ENCODE assay signal across 8 cellular contexts in the genomic region with DNA sequence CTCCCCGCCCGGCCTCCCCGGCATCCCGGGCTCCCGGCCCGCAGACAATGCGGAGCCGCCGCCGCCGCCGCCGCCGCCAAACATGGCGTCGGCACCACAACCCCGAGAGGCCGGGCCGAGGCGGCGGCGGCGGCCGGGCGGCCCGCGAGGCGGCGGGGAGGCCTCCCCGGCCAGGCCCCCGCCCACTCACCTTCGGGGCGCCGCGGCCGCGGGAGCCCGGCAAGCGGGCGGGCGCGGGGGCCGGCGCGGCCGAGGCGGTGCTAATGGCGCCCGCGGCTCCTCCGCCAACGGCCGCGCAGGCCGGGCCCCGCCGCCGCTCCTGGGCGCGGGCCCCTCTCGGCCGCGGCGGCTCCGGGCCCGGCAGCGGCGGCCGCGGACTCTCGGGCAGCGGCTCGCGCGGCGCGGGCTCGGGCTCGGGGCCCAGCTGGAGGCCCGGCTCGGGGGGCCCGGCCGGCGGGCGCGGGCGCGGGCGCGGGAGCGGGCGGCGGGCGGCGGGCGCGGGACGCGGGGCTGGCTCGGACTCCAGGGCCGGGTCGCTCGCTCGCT. TPM values are rescaled to one million over a fixed set of nuclear protein-coding genes. Genes with fewer than 3 reads are reported as not detected.
DNase-seq lines count a peak whose midpoint lies in the region; ATAC-seq and TF ChIP-seq lines count a peak whose summit lies in the region.

No MANE protein-coding gene starts in this region.

- intact Hi-C loops in activated CD8-positive, alpha-beta T cell treated with anti-CD3 and anti-CD28 coated beads for 36 hours (cut with micrococcal nuclease): no loop called here

- H3K27ac Mint-ChIP-seq in H9: no peak overlapping the region
- H3K27ac Mint-ChIP-seq in activated CD8-positive, alpha-beta T cell treated with anti-CD3 and anti-CD28 coated beads for 36 hours: no peak overlapping the region

- H2BK12ac ChIP-seq in H9 (ENCODE audit: insufficient read length, low read depth, low read length): no peak overlapping the region

- H3K56ac ChIP-seq in H9 (ENCODE audit: insufficient read length, low read depth, low read length): no peak overlapping the region

- no peak overlapping the region for H3K9ac ChIP-seq in H9 (ENCODE audit: extremely low read depth, insufficient read length, low read length)
- H3K9ac ChIP-seq in subcutaneous abdominal adipose tissue (ENCODE audit: low read length in 5 of 5): peak overlapping the region in 2 of 5 donors; percentile 77 to 93

- no peak overlapping the region for H3K4ac ChIP-seq in H9 (ENCODE audit: low read depth, low read length)

- H2AK5ac ChIP-seq in H9 (ENCODE audit: insufficient read length, low read length): no peak overlapping the region

- no peak overlapping the region for H2BK15ac ChIP-seq in H9 (ENCODE audit: low read depth, low read length)

- POLR2A ChIA-PET in activated CD8-positive, alpha-beta T cell treated with anti-CD3 and anti-CD28 coated beads for 36 hours (lab: Charles Lee): no interaction called here

- WGBS in H9 (ENCODE audit: extremely low coverage, insufficient read length, low lambda C conversion rate): no CpG with 5 or more reads among the region's 104 CpGs

- peak overlapping the region; percentile 62 to 82; a peak in 4 of 5 replicates for H3K4me3 Mint-ChIP-seq in H9
- H3K4me3 Mint-ChIP-seq in activated CD8-positive, alpha-beta T cell treated with anti-CD3 and anti-CD28 coated beads for 36 hours: peak overlapping the region; percentile 54

- H3K27me3 Mint-ChIP-seq in H9 (ENCODE audit: low read depth): peaks cover 32% of the 10 kb centered on the region
- H3K27me3 Mint-ChIP-seq in activated CD8-positive, alpha-beta T cell treated with anti-CD3 and anti-CD28 coated beads for 36 hours: no peaks in the 10 kb centered on the region

- H4K91ac ChIP-seq in H9 (ENCODE audit: insufficient read length, low read depth, low read length): no peak overlapping the region

- H2BK20ac ChIP-seq in H9 (ENCODE audit: low read depth, low read length, poor library complexity, severe bottlenecking): no peak overlapping the region

- TF ChIP-seq CTCF in H9 (conservative IDR thresholded peaks at IDR 0.05): no peak
- no peak for TF ChIP-seq CTCF in activated CD8-positive, alpha-beta T cell treated with anti-CD3 and anti-CD28 coated beads for 36 hours (IDR thresholded peaks at IDR 0.05)

- H3K23me2 ChIP-seq in H9 (ENCODE audit: insufficient read length, low read depth, low read length, poor library complexity, severe bottlenecking): peaks cover 9% of the 10 kb centered on the region

- H3K9me3 Mint-ChIP-seq in H9: peaks cover 17 to 38% of the 10 kb centered on the region in 2 experiments
- peaks cover 2% of the 10 kb centered on the region for H3K9me3 Mint-ChIP-seq in activated CD8-positive, alpha-beta T cell treated with anti-CD3 and anti-CD28 coated beads for 36 hours

- CTCF ChIA-PET in activated CD8-positive, alpha-beta T cell treated with anti-CD3 and anti-CD28 coated beads for 36 hours (lab: Charles Lee): no interaction called here

- H3K27ac ChIP-seq in H9 (ENCODE audit: insufficient read length, low read depth, low read length) (no peak overlapping the region), subcutaneous abdominal adipose tissue (ENCODE audit: low read depth, low read length) (peak overlapping the region; percentile 78)

- ATAC-seq in activated CD8-positive, alpha-beta T cell treated with anti-CD3 and anti-CD28 coated beads for 36 hours: peak; percentile 3

- H3K27me3 ChIP-seq in H9 (ENCODE audit: insufficient read depth, low read length) (no peaks in the 10 kb centered on the region), subcutaneous abdominal adipose tissue (ENCODE audit: control insufficient read depth in 5 of 5, insufficient read depth in 4 of 5, low read length in 5 of 5) (no peaks in the 10 kb centered on the region)

- H3K4me2 ChIP-seq in H9 (ENCODE audit: insufficient read depth, insufficient read length, low read length): peak overlapping the region; percentile 74

- peaks cover 6% of the 10 kb centered on the region for H3K79me1 ChIP-seq in H9 (ENCODE audit: insufficient read depth, low read depth, low read length, poor library complexity, severe bottlenecking)

- H3K9me3 ChIP-seq in H9 (ENCODE audit: control insufficient read depth, low read depth, low read length): no peaks in the 10 kb centered on the region
- H3K9me3 ChIP-seq in subcutaneous abdominal adipose tissue (ENCODE audit: control insufficient read depth in 5 of 5, low read length in 5 of 5): peaks cover 0 to 21% (median 11%) of the 10 kb centered on the region in 5 donors

- H3K4me3 ChIP-seq in iPS-11a (ENCODE audit: low read depth, low read length): peak overlapping the region; percentile 53
- peak overlapping the region in 4 of 5 donors; percentile 44 to 80 (median 74) for H3K4me3 ChIP-seq in subcutaneous abdominal adipose tissue (ENCODE audit: low read depth in 1 of 5, low read length in 5 of 5)

- H3K23ac ChIP-seq in H9 (ENCODE audit: insufficient read length, low read depth, low read length): no peak overlapping the region

- H2BK120ac ChIP-seq in H9 (ENCODE audit: low read depth, low read length, poor library complexity, severe bottlenecking): no peak overlapping the region

- no peak overlapping the region for H3K18ac ChIP-seq in H9 (ENCODE audit: insufficient read length, low read depth, low read length)

- peaks cover 39% of the 10 kb centered on the region; the same call in 1 of the 2 replicates for H3K79me2 ChIP-seq in H9 (ENCODE audit: insufficient read depth, low read length)

- no peaks in the 10 kb centered on the region for H4K20me1 ChIP-seq in H9 (ENCODE audit: control insufficient read depth, insufficient read depth, insufficient read length)

- H3K4me1 ChIP-seq in H9 (ENCODE audit: insufficient read depth, low read length) (no peaks in the 10 kb centered on the region), subcutaneous abdominal adipose tissue (ENCODE audit: control insufficient read depth in 5 of 5, insufficient read depth in 5 of 5, low read length in 5 of 5) (peaks cover 8 to 34% (median 31%) of the 10 kb centered on the region in 5 donors)

- H4K5ac ChIP-seq in H9 (ENCODE audit: insufficient read length, low read depth, low read length): no peak overlapping the region

- DNase-seq in AG08395 (ENCODE audit: low spot score): peak; percentile 32
- DNase-seq in H9: no peak
- no peak for DNase-seq in activated CD8-positive, alpha-beta T cell treated with anti-CD3 and anti-CD28 coated beads for 36 hours
- no peak for DNase-seq in NCI-H1436 (lab: John Stamatoyannopoulos, UW)
- no peak for DNase-seq in activated gamma-delta T cell treated with Interleukin-2 at 50 U/mL for 16 hours
- no peak for DNase-seq in GF-D8 (lab: John Stamatoyannopoulos, UW)

- peaks cover 31 to 54% (median 53%) of the 10 kb centered on the region in 3 experiments for H3K36me3 Mint-ChIP-seq in H9 (ENCODE audit: insufficient read depth in 1 of 3, low read depth in 3 of 3)
- peaks cover 31% of the 10 kb centered on the region for H3K36me3 Mint-ChIP-seq in activated CD8-positive, alpha-beta T cell treated with anti-CD3 and anti-CD28 coated beads for 36 hours (ENCODE audit: low read depth)

- H3K14ac ChIP-seq in H9 (ENCODE audit: insufficient read depth, low read length): peak overlapping the region; percentile 85

- H2AFZ ChIP-seq in H9 (ENCODE audit: low read length): no peak overlapping the region

- no peak overlapping the region for H3T11ph ChIP-seq in H9 (ENCODE audit: low read length)

- peaks cover 15 to 20% of the 10 kb centered on the region in 2 experiments for H3K4me1 Mint-ChIP-seq in H9
- peaks cover 45% of the 10 kb centered on the region for H3K4me1 Mint-ChIP-seq in activated CD8-positive, alpha-beta T cell treated with anti-CD3 and anti-CD28 coated beads for 36 hours (ENCODE audit: low read depth)

- H4K8ac ChIP-seq in H9 (replicated peaks; ENCODE audit: insufficient read length, low read depth, low read length): no peak overlapping the region

- peaks cover 0 to 31% (median 16%) of the 10 kb centered on the region in 5 donors for H3K36me3 ChIP-seq in subcutaneous abdominal adipose tissue (ENCODE audit: control insufficient read depth in 5 of 5, insufficient read depth in 5 of 5, low read length in 5 of 5)

- H2BK5ac ChIP-seq in H9 (ENCODE audit: insufficient read length, low read length): no peak overlapping the region

RNA-seq across cellular contexts. Expression of gene BRD1, which starts 0.3 kb away (rescaled TPM):
- 51.3 and 53.3 TPM in 2 replicates for total RNA-seq in H9 (2021)
- total RNA-seq in activated CD8-positive, alpha-beta T cell treated with anti-CD3 and anti-CD28 coated beads for 36 hours: 10 to 100 TPM; 24.5 to 29.0 TPM

RNA-seq across cellular contexts. Expression of gene ZBED4, which starts 26.3 kb away (rescaled TPM):
- total RNA-seq in H9 (2021): 22.7 and 23.0 TPM in 2 replicates
- total RNA-seq in activated CD8-positive, alpha-beta T cell treated with anti-CD3 and anti-CD28 coated beads for 36 hours: 10 to 100 TPM; 19.7 to 20.1 TPM
